In the genomic region with DNA sequence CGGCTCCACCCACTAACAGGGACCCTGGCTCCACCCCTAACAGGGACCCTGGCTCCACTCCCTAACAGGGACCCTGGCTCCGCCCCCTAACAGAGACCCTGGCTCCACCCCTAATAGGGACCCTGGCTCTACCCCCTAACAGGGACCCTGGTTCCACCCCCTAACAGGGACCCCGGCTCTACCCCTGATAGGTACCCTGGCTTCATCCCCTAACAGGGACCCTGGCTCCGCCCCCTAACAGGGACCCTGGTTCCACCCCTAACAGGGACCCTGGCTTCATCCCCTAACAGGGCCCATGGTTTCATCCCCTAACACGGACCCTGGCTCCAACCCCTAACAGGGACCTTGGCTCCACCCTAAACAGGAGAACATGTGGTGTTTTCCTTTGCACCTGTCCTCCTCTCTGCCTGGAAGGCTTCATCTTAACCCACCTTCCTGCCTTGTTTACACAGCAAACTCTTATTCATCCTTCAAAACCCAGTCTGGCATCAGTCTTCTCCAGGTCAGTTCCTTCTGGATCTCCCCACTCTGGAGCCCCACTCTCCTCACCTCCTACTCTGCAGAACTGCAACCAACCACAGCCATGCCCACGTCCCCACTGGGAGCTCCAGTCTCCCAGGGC, we compare ENCODE assay signal across 13 cellular contexts. TPM values are rescaled to one million over a fixed set of nuclear protein-coding genes. Genes with fewer than 3 reads are reported as not detected.
A peak's percentile ranks its signal among the peaks of the same experiment; 100 is the strongest.
DNase-seq lines count a peak whose midpoint lies in the region; ATAC-seq, FAIRE-seq and TF ChIP-seq lines count a peak whose summit lies in the region.
"Had no signal": no experiment of that assay in that cellular context is flagged by ENCODE, and none has a peak within 500 bp of the region (broad histone marks: within the 10 kb centered on the region; RNA-seq: fewer than 3 reads in every experiment).

No MANE protein-coding gene starts in this region.

- H4K20me1 ChIP-seq in HCT116 (ENCODE audit: insufficient read depth), result no peaks in the 10 kb centered on the region

- peak overlapping the region; percentile 33 for H3K4me3 Mint-ChIP-seq in CD8-positive, alpha-beta T cell
- H3K4me3 Mint-ChIP-seq in WTC11 (no peak overlapping the region), naive B cell (peak overlapping the region; percentile 68 to 93 (median 88))

- H3K27me3 Mint-ChIP-seq in CD8-positive, alpha-beta T cell (ENCODE audit: low read depth), result peaks cover 4% of the 10 kb centered on the region
- H3K27me3 Mint-ChIP-seq in WTC11 (ENCODE audit: low read depth), result no peaks in the 10 kb centered on the region
- H3K27me3 Mint-ChIP-seq in naive B cell, result no peaks in the 10 kb centered on the region

- POLR2A ChIA-PET in CD8-positive, alpha-beta T cell (lab: Charles Lee), result no interaction called here
- POLR2A ChIA-PET in HCT116 (lab: Charles Lee) (no interaction called here), WTC11 (lab: Charles Lee) (no interaction called here)

- no peaks in the 10 kb centered on the region for H3K36me3 ChIP-seq in CD8-positive, alpha-beta T cell (ENCODE audit: insufficient read depth, low read length)
- H3K36me3 ChIP-seq in HCT116 (ENCODE audit: control insufficient read depth in 1 of 2, insufficient read depth in 2 of 2, low read length in 2 of 2), result peaks cover 19 to 26% of the 10 kb centered on the region in 2 experiments
- H3K36me3 ChIP-seq: gastrocnemius medialis had no signal

- no peak for FAIRE-seq in D721Med (lab: Jason Lieb, UNC)
- no peak for FAIRE-seq in GM12891 (lab: Jason Lieb, UNC)
- FAIRE-seq: keratinocyte, TTC549 had no signal

- no peak overlapping the region for H2AFZ ChIP-seq in HCT116 (ENCODE audit: low read depth, low read length, poor library complexity, severe bottlenecking)

- H3K9me3 Mint-ChIP-seq in CD8-positive, alpha-beta T cell, result no peaks in the 10 kb centered on the region
- H3K9me3 Mint-ChIP-seq in WTC11 (no peaks in the 10 kb centered on the region), naive B cell (peaks cover 0 to 2% (median 0%) of the 10 kb centered on the region in 7 donors)

- TF ChIP-seq CTCF in CD8-positive, alpha-beta T cell (IDR thresholded peaks at IDR 0.05), result no peak
- TF ChIP-seq CTCF in HCT116 (IDR thresholded peaks at IDR 0.05 in 2 of 3, conservative IDR thresholded peaks at IDR 0.05 in 1 of 3; ENCODE audit: borderline replicate concordance in 1 of 3, insufficient read depth in 1 of 3, low read depth in 2 of 3, low read length in 2 of 3), result no peak
- TF ChIP-seq CTCF in WTC11 (IDR thresholded peaks at IDR 0.05), result no peak
- TF ChIP-seq CTCF in dorsolateral prefrontal cortex (IDR thresholded peaks at IDR 0.05 in 54 of 56, conservative IDR thresholded peaks at IDR 0.05 in 2 of 56; ENCODE audit: low read depth in 1 of 56, partially characterized antibody in 56 of 56), result no peak
- no peak for TF ChIP-seq CTCF in D721Med (IDR thresholded peaks at IDR 0.05; ENCODE audit: insufficient read depth, missing control alignments)

- H3K27ac ChIP-seq in CD8-positive, alpha-beta T cell (ENCODE audit: low read depth, low read length), result no peak overlapping the region
- H3K27ac ChIP-seq in HCT116 (ENCODE audit: low read depth, low read length) (no peak overlapping the region), dorsolateral prefrontal cortex (peak overlapping the region in 5 of 59 donors; percentile 4 to 57 (median 20))
- H3K27ac ChIP-seq: C4-2B, gastrocnemius medialis had no signal

- TF ChIP-seq RAD21 in HCT116 (IDR thresholded peaks at IDR 0.05; ENCODE audit: low read depth), result no peak

- DNase-seq in CD8-positive, alpha-beta T cell, result no peak
- DNase-seq in HCT116 (ENCODE audit: low read depth, low spot score), result no peak
- peak; percentile 39 for DNase-seq in WTC11 (ENCODE audit: low spot score)
- DNase-seq in naive B cell, result no peak
- no peak for DNase-seq in dorsolateral prefrontal cortex
- no peak for DNase-seq in kidney glomerular epithelial cell (lab: John Stamatoyannopoulos, UW)
- DNase-seq in D721Med (ENCODE audit: insufficient read length, low spot score), result no peak
- no peak for DNase-seq in GM12891 (ENCODE audit: insufficient read length, low spot score)
- DNase-seq: amniotic stem cell had no signal

- H3K4me1 ChIP-seq in CD8-positive, alpha-beta T cell (ENCODE audit: insufficient read depth, low read length), result peaks cover 7% of the 10 kb centered on the region
- peaks cover 0 to 9% of the 10 kb centered on the region in 2 experiments; a peak in 1 of 4 replicates for H3K4me1 ChIP-seq in HCT116 (ENCODE audit: control insufficient read depth in 1 of 2, insufficient read depth in 2 of 2, low read length in 2 of 2)

- peaks cover 12% of the 10 kb centered on the region for H3K4me1 Mint-ChIP-seq in CD8-positive, alpha-beta T cell (ENCODE audit: low read depth)
- H3K4me1 Mint-ChIP-seq in WTC11 (peaks cover 27% of the 10 kb centered on the region), naive B cell (peaks cover 22 to 35% (median 26%) of the 10 kb centered on the region in 3 donors)

- no peaks in the 10 kb centered on the region for H3K27me3 ChIP-seq in CD8-positive, alpha-beta T cell (ENCODE audit: insufficient read depth, low read length)
- H3K27me3 ChIP-seq in HCT116 (ENCODE audit: insufficient read depth, low read length) (no peaks in the 10 kb centered on the region), dorsolateral prefrontal cortex (no peaks in the 10 kb centered on the region)
- H3K27me3 ChIP-seq: gastrocnemius medialis had no signal

- ATAC-seq in CD8-positive, alpha-beta T cell, result no peak
- ATAC-seq in HCT116 (peak; percentile 42), WTC11 (no peak), naive B cell (ENCODE audit: low read depth in 2 of 2) (no peak)
- ATAC-seq: gastrocnemius medialis had no signal

- peak overlapping the region; percentile 11 for H3K27ac Mint-ChIP-seq in CD8-positive, alpha-beta T cell
- H3K27ac Mint-ChIP-seq in WTC11 (no peak overlapping the region), naive B cell (peak overlapping the region; percentile 98 to 100 (median 99))

- no TSS peak for BruUV-seq in HCT116 (replicated peaks; lab: Mats Ljungman, UMichigan)

- H3K9ac ChIP-seq in HCT116 (ENCODE audit: low read length), result no peak overlapping the region

- CTCF ChIA-PET in CD8-positive, alpha-beta T cell (lab: Charles Lee), result no interaction called here
- CTCF ChIA-PET in HCT116 (lab: Charles Lee), result no interaction called here
- CTCF ChIA-PET in WTC11 (lab: Charles Lee), result no interaction called here

- intact Hi-C loops in CD8-positive, alpha-beta T cell (cut with DNase I, micrococcal nuclease), result no loop called here
- intact Hi-C loops in HCT116 (cut with micrococcal nuclease) (no loop called here), dorsolateral prefrontal cortex (cut with DNase I) (no loop called here)

- TF ChIP-seq POLR2A in HCT116 (IDR thresholded peaks at IDR 0.05; ENCODE audit: borderline replicate concordance, extremely low read depth, insufficient read depth, insufficient read length), result no peak
- no peak for TF ChIP-seq POLR2A in GM12891 (IDR thresholded peaks at IDR 0.05; ENCODE audit: low read depth, low read length)

- no peaks in the 10 kb centered on the region for H3K9me2 ChIP-seq in HCT116 (ENCODE audit: insufficient read depth)

- RAD21 ChIA-PET in HCT116 (lab: Charles Lee; ENCODE audit: low non-redundant PET in 1 of 2, low total read pairs in 2 of 2, uncharacterized antibody in 2 of 2, unreplicated experiment in 2 of 2), result no interaction called here

- no peaks in the 10 kb centered on the region for H3K79me2 ChIP-seq in HCT116 (ENCODE audit: insufficient read depth, low read length)

- H3K9me3 ChIP-seq in CD8-positive, alpha-beta T cell (ENCODE audit: low read length), result no peaks in the 10 kb centered on the region
- no peaks in the 10 kb centered on the region for H3K9me3 ChIP-seq in HCT116 (ENCODE audit: control insufficient read depth in 1 of 2, insufficient read depth in 1 of 2, low read depth in 1 of 2, low read length in 2 of 2)
- H3K9me3 ChIP-seq: gastrocnemius medialis had no signal

- no peak overlapping the region for H3K4me2 ChIP-seq in HCT116 (ENCODE audit: low read length)

- H3K36me3 Mint-ChIP-seq in CD8-positive, alpha-beta T cell, result no peaks in the 10 kb centered on the region
- no peaks in the 10 kb centered on the region for H3K36me3 Mint-ChIP-seq in WTC11
- H3K36me3 Mint-ChIP-seq in naive B cell, result peaks cover 0 to 6% of the 10 kb centered on the region in 2 donors

- H3K4me3 ChIP-seq in CD8-positive, alpha-beta T cell (ENCODE audit: low read depth, low read length), result no peak overlapping the region
- H3K4me3 ChIP-seq in HCT116 (replicated peaks in 1 of 2; ENCODE audit: low read depth in 1 of 2, low read length in 2 of 2), result no peak overlapping the region
- H3K4me3 ChIP-seq in dorsolateral prefrontal cortex, result no peak overlapping the region
- H3K4me3 ChIP-seq: gastrocnemius medialis had no signal

TF ChIP-seq in HCT116, 20 proteins besides CTCF, POLR2A, EP300 and RAD21:
- TF ChIP-seq YY1 (IDR thresholded peaks at IDR 0.05; ENCODE audit: extremely low read depth, insufficient replicate concordance, low read depth, low read length), result no peak
- TF ChIP-seq FOSL1 (IDR thresholded peaks at IDR 0.05; ENCODE audit: low read depth), result no peak

TF ChIP-seq in GM12891, 5 proteins besides CTCF, POLR2A, EP300 and RAD21:
- TF ChIP-seq TAF1 (IDR thresholded peaks at IDR 0.05; ENCODE audit: low read depth, low read length), result no peak
- TF ChIP-seq PAX5 (IDR thresholded peaks at IDR 0.05; ENCODE audit: insufficient read depth, low read length, severe bottlenecking), result no peak
- TF ChIP-seq SPI1 (IDR thresholded peaks at IDR 0.05; ENCODE audit: low read depth, low read length), result no peak
- TF ChIP-seq POU2F2 (IDR thresholded peaks at IDR 0.05; ENCODE audit: low read depth, low read length), result no peak
- no peak for TF ChIP-seq POLR2AphosphoS5 (IDR thresholded peaks at IDR 0.05; ENCODE audit: low read depth, low read length)
TF ChIP-seq in GM12891: peak in this region for 0.

RNA-seq across cellular contexts. Expression of a gene that starts 58.0 kb away (rescaled TPM):
- under 1 TPM; 0.19 to 0.33 TPM for total RNA-seq in CD8-positive, alpha-beta T cell
- total RNA-seq in HCT116 (2021; ENCODE audit: unreplicated experiment) (47.2 TPM), WTC11 (2021) (7.9 to 10.7 TPM (median 9.1 TPM) in 3 replicates), dorsolateral prefrontal cortex (10 to 100 TPM; 24.1 to 81.5 (median 53.1) TPM)
- 24.7 and 28.6 TPM in 2 replicates for polyA plus RNA-seq in HCT116 (2012)
- 10 to 100 TPM; 13.4 to 19.5 (median 17.0) TPM for polyA plus RNA-seq in naive B cell (ENCODE audit: low read depth in 6 of 6)
- 0.50 TPM for polyA plus RNA-seq in GM12891 (2012; ENCODE audit: low read depth, missing spikeins)
